Comparison of ENCODE assay signal across 8 cellular contexts in genomic region chr6:88166493-88166900, GRCh38. TPM values are rescaled to one million over a fixed set of nuclear protein-coding genes. Genes with fewer than 3 reads are reported as not detected.
DNase-seq lines count a peak whose midpoint lies in the region; ATAC-seq and TF ChIP-seq lines count a peak whose summit lies in the region.

No MANE protein-coding gene starts in this region.

- DNase-seq in NCI-H526 (lab: John Stamatoyannopoulos, UW), result peak; percentile 70 to 81
- no peak for DNase-seq in dorsolateral prefrontal cortex
- DNase-seq in cortex of kidney (lab: John Stamatoyannopoulos, UW), result no peak
- DNase-seq in hippocampal formation (lab: John Stamatoyannopoulos, UW), result no peak
- no peak for DNase-seq in RPMI8226

- H3K4me1 ChIP-seq in muscle layer of duodenum (ENCODE audit: control insufficient read depth in 1 of 2, insufficient read depth in 2 of 2, low read length in 2 of 2), result peaks cover 0 to 22% of the 10 kb centered on the region in 2 donors

- no peaks in the 10 kb centered on the region for H3K9me3 ChIP-seq in muscle layer of duodenum (ENCODE audit: control insufficient read depth in 1 of 2, low read length in 2 of 2)

- H3K27ac ChIP-seq in dorsolateral prefrontal cortex (peak overlapping the region in 52 of 59 donors; percentile 24 to 90 (median 78)), muscle layer of duodenum (ENCODE audit: low read length) (no peak overlapping the region)

- intact Hi-C loops in dorsolateral prefrontal cortex (cut with DNase I), result loop anchor here in 1 of 2 donors (10.0 kb wide), 1 partner anchor 222 kb away; no protein-coding TSS in a partner anchor

- H3K4me3 ChIP-seq in dorsolateral prefrontal cortex (peak overlapping the region; percentile 41 to 81 (median 67)), muscle layer of duodenum (ENCODE audit: low read depth in 1 of 2, low read length in 2 of 2) (peak overlapping the region; percentile 74 to 90)

- ATAC-seq in GM21529 (IDR thresholded peaks at IDR 0.05; ENCODE audit: unreplicated experiment), result peak; percentile 36

- no peaks in the 10 kb centered on the region for H3K36me3 ChIP-seq in muscle layer of duodenum (ENCODE audit: control insufficient read depth in 1 of 2, insufficient read depth in 2 of 2, low read length in 2 of 2)

- peak; percentile 9 for TF ChIP-seq POLR2A in GM10847 (IDR thresholded peaks at IDR 0.05; ENCODE audit: extremely low read depth, insufficient read length)

- no peak for TF ChIP-seq CTCF in dorsolateral prefrontal cortex (IDR thresholded peaks at IDR 0.05 in 54 of 56, conservative IDR thresholded peaks at IDR 0.05 in 2 of 56; ENCODE audit: low read depth in 1 of 56, partially characterized antibody in 56 of 56)

- H3K27me3 ChIP-seq in dorsolateral prefrontal cortex, result peaks cover 0 to 65% (median 22%) of the 10 kb centered on the region in 45 donors
- H3K27me3 ChIP-seq in muscle layer of duodenum (ENCODE audit: low read depth, low read length), result peaks cover 11% of the 10 kb centered on the region

RNA-seq across cellular contexts. Expression of gene CNR1, which starts 0.3 kb away (rescaled TPM):
- 100 to 1,000 TPM in 4 of 120 experiments, 10 to 100 TPM in 116; 10.5 to 114 (median 59.2) TPM for total RNA-seq in dorsolateral prefrontal cortex

Comparison
In these comparisons a context has a peak if more than half of its experiments do, and no peak if none do; other contexts are left out.
1. DNase-seq: peak in NCI-H526 (2 of 2); none in dorsolateral prefrontal cortex (0 of 10), cortex of kidney (single experiment), hippocampal formation (0 of 2) and RPMI8226 (single experiment).